ENCODE assay signal across 17 cellular contexts in genomic region chr7:44022796-44023467, GRCh38. TPM values are rescaled to one million over a fixed set of nuclear protein-coding genes. Genes with fewer than 3 reads are reported as not detected.
"Had no signal": no experiment of that assay in that cellular context is flagged by ENCODE, and none has a peak within 500 bp of the region (broad histone marks: within the 10 kb centered on the region; RNA-seq: fewer than 3 reads in every experiment).

No MANE protein-coding gene starts in this region.

RNA-seq across cellular contexts. Expression of gene SPDYE1, which starts 25.2 kb away (rescaled TPM):
- total RNA-seq: activated CD4-positive, alpha-beta memory T cell treated with anti-CD3 and anti-CD28 coated beads, Interleukin-2, amount 10 ng/mL, durations not matched to agents 7 days and 5 days; ascending aorta; dermis blood vessel endothelial cell; gastrocnemius medialis; left lung; omental fat pad; renal cortical epithelial cell; sciatic nerve; subcutaneous adipose tissue; T-helper 2 cell treated with Interferon-gamma antibody and Interleukin-4, amounts not matched to agents 100 ng/mL and 5 ng/mL, for 36 hours; upper lobe of left lung had no signal
- polyA plus RNA-seq: adrenal gland, lung, SK-N-SH, small intestine, thymus had no signal

RNA-seq across cellular contexts. Expression of gene PGAM2, which starts 42.4 kb away (rescaled TPM):
- total RNA-seq: ascending aorta, omental fat pad had no signal
- polyA plus RNA-seq: naive thymus-derived CD4-positive, alpha-beta T cell had no signal
